ENCODE assay signal across 1 cellular context in genomic region chr1:66492424-66492823, GRCh38.
TF ChIP-seq lines count a peak whose summit lies in the region.

No MANE protein-coding gene starts in this region.

TF ChIP-seq in IMR-90, 13 proteins besides CTCF, POLR2A, EP300 and RAD21 (continued from another document):
- TF ChIP-seq USF2 (IDR thresholded peaks at IDR 0.05; ENCODE audit: low read depth, low read length) (no peak), MAZ (IDR thresholded peaks at IDR 0.05; ENCODE audit: borderline replicate concordance, low read depth, low read length) (no peak), FOS (IDR thresholded peaks at IDR 0.05; ENCODE audit: low read depth, low read length) (no peak), MAFK (IDR thresholded peaks at IDR 0.05; ENCODE audit: low read depth, low read length) (no peak), MXI1 (IDR thresholded peaks at IDR 0.05; ENCODE audit: borderline replicate concordance, low read depth, low read length) (no peak), SMC3 (IDR thresholded peaks at IDR 0.05; ENCODE audit: low read depth, low read length) (no peak), ELK1 (IDR thresholded peaks at IDR 0.05; ENCODE audit: borderline replicate concordance, low read depth, low read length) (no peak)
